ENCODE assay signal across 8 cellular contexts in the genomic region with DNA sequence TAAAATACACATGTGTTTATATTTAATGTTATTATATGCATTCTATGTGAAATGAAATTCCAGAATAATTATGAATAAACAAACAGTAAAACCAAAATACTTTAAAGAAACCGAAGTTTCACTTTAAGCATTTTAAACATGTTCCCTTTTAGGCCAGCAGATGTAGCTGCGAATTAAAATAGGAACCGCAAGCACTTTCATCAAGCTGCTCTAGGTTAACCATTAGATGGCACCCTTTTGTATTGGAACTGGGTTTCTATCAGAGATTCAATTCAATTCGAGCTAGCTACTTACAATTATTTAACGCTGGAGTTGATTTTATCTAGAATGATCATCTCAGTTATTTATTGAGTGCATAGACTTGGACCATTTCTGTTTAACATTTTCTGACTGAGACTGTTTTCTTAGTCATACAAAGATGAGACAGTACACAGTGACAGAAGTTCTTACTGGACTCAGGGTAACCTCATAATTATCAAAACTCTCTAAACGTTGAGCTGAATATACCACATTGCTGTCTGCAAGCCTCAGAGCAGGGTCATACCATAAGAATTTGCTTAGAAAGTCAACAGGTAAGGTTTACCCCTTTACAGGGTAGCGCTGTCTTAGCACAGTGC. TPM values are rescaled to one million over a fixed set of nuclear protein-coding genes. Genes with fewer than 3 reads are reported as not detected.
DNase-seq lines count a peak whose midpoint lies in the region; ATAC-seq and TF ChIP-seq lines count a peak whose summit lies in the region.

No MANE protein-coding gene starts in this region.

- TF ChIP-seq CTCF in cardiac fibroblast (IDR thresholded peaks at IDR 0.05; ENCODE audit: low read depth, low read length) (peak; percentile 77), right lobe of liver (IDR thresholded peaks at IDR 0.05) (peak; percentile 88 to 94 (median 91))

- H3K36me3 ChIP-seq in right lobe of liver, result peaks cover 0 to 22% (median 4%) of the 10 kb centered on the region in 4 donors

- intact Hi-C loops in right lobe of liver (cut with DNase I), result no loop called here

- ATAC-seq in GM21390 (IDR thresholded peaks at IDR 0.05; ENCODE audit: unreplicated experiment) (peak; percentile 93), right lobe of liver (peak; percentile 81 to 90 (median 84))

- peak; percentile 74 for TF ChIP-seq RAD21 in Ishikawa (IDR thresholded peaks at IDR 0.05; ENCODE audit: low read depth)

- TF ChIP-seq EP300 in Ishikawa (IDR thresholded peaks at IDR 0.05; ENCODE audit: borderline replicate concordance), result no peak

- peak overlapping the region in 1 of 3 donors; percentile 2 for H3K27ac ChIP-seq in right lobe of liver

- peaks cover 0 to 22% (median 7%) of the 10 kb centered on the region in 4 donors for H3K4me1 ChIP-seq in right lobe of liver

- 19% methylated on average over 7 of the region's 7 CpGs for WGBS in right lobe of liver (ENCODE audit: insufficient coverage, low coverage, low lambda C conversion rate, missing lambda C conversion rate)

- DNase-seq in Daoy (ENCODE audit: low read depth) (peak; percentile 65), cardiac fibroblast (ENCODE audit: low read depth in 2 of 2) (peak; percentile 84 to 88), right lobe of liver (no peak), erythroblast (lab: John Stamatoyannopoulos, UW) (no peak), NCI-H1930 (lab: John Stamatoyannopoulos, UW) (no peak)
- no peak for DNase-seq in activated CD8-positive, alpha-beta memory T cell treated with anti-CD3 and anti-CD28 coated beads, Interleukin-2, amount 50 U/mL, for 48 hours

- no peaks in the 10 kb centered on the region for H3K27me3 ChIP-seq in right lobe of liver

- no peaks in the 10 kb centered on the region for H3K9me3 ChIP-seq in right lobe of liver

- TF ChIP-seq POLR2A in right lobe of liver (IDR thresholded peaks at IDR 0.05) (no peak), erythroblast (IDR thresholded peaks at IDR 0.05; ENCODE audit: low read length) (no peak)

- H3K4me3 ChIP-seq in cardiac fibroblast (replicated peaks in 1 of 2; ENCODE audit: low read depth in 2 of 2, low read length in 2 of 2) (no peak overlapping the region), right lobe of liver (no peak overlapping the region)

TF ChIP-seq in Ishikawa, 13 proteins besides CTCF, POLR2A, EP300 and RAD21:
- no peak for TF ChIP-seq TCF12 (IDR thresholded peaks at IDR 0.05; ENCODE audit: low read depth)
- TF ChIP-seq CREB1 (IDR thresholded peaks at IDR 0.05; ENCODE audit: low read depth), result no peak
- no peak for TF ChIP-seq ZBTB7A (IDR thresholded peaks at IDR 0.05; ENCODE audit: low read depth)
- TF ChIP-seq, protein P1, sequence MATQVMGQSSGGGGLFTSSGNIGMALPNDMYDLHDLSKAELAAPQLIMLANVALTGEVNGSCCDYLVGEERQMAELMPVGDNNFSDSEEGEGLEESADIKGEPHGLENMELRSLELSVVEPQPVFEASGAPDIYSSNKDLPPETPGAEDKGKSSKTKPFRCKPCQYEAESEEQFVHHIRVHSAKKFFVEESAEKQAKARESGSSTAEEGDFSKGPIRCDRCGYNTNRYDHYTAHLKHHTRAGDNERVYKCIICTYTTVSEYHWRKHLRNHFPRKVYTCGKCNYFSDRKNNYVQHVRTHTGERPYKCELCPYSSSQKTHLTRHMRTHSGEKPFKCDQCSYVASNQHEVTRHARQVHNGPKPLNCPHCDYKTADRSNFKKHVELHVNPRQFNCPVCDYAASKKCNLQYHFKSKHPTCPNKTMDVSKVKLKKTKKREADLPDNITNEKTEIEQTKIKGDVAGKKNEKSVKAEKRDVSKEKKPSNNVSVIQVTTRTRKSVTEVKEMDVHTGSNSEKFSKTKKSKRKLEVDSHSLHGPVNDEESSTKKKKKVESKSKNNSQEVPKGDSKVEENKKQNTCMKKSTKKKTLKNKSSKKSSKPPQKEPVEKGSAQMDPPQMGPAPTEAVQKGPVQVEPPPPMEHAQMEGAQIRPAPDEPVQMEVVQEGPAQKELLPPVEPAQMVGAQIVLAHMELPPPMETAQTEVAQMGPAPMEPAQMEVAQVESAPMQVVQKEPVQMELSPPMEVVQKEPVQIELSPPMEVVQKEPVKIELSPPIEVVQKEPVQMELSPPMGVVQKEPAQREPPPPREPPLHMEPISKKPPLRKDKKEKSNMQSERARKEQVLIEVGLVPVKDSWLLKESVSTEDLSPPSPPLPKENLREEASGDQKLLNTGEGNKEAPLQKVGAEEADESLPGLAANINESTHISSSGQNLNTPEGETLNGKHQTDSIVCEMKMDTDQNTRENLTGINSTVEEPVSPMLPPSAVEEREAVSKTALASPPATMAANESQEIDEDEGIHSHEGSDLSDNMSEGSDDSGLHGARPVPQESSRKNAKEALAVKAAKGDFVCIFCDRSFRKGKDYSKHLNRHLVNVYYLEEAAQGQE (IDR thresholded peaks at IDR 0.05; ENCODE audit: low read depth), result no peak
- TF ChIP-seq, protein P2, sequence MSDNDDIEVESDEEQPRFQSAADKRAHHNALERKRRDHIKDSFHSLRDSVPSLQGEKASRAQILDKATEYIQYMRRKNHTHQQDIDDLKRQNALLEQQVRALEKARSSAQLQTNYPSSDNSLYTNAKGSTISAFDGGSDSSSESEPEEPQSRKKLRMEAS (IDR thresholded peaks at IDR 0.05), result no peak
- TF ChIP-seq FOXM1 (IDR thresholded peaks at IDR 0.05; ENCODE audit: borderline replicate concordance, low read depth), result no peak
- TF ChIP-seq, protein P3, sequence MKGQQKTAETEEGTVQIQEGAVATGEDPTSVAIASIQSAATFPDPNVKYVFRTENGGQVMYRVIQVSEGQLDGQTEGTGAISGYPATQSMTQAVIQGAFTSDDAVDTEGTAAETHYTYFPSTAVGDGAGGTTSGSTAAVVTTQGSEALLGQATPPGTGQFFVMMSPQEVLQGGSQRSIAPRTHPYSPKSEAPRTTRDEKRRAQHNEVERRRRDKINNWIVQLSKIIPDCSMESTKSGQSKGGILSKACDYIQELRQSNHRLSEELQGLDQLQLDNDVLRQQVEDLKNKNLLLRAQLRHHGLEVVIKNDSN (IDR thresholded peaks at IDR 0.05), result no peak
- no peak for TF ChIP-seq NFIC (IDR thresholded peaks at IDR 0.05)
- no peak for TF ChIP-seq TEAD4 (IDR thresholded peaks at IDR 0.05)
- no peak for TF ChIP-seq TAF1 (IDR thresholded peaks at IDR 0.05; ENCODE audit: low read depth)
- no peak for TF ChIP-seq CEBPB (IDR thresholded peaks at IDR 0.05)
- TF ChIP-seq YY1 (IDR thresholded peaks at IDR 0.05; ENCODE audit: low read depth), result no peak
- no peak for TF ChIP-seq EGR1 (IDR thresholded peaks at IDR 0.05)

RNA-seq across cellular contexts. Expression of a gene that starts 8.5 kb away (rescaled TPM):
- total RNA-seq in Daoy (2014; rRNA removed; shearing (Covaris generic)), result 10.5 and 15.8 TPM in 2 replicates
- total RNA-seq in right lobe of liver, result 1 to 10 TPM; 4.4 to 8.8 (median 7.3) TPM

Comparison
In these comparisons a context has a peak if more than half of its experiments do, and no peak if none do; other contexts are left out.
1. DNase-seq: peak in Daoy (single experiment) and cardiac fibroblast (2 of 2); none in right lobe of liver (0 of 3), erythroblast (0 of 2), NCI-H1930 (0 of 2) and activated CD8-positive, alpha-beta memory T cell treated with anti-CD3 and anti-CD28 coated beads, Interleukin-2, amount 50 U/mL, for 48 hours (single experiment).